In genomic region chr4:114108869-114109268, GRCh38 we compare ENCODE assay signal across 10 cellular contexts.
DNase-seq lines count a peak whose midpoint lies in the region; ATAC-seq and TF ChIP-seq lines count a peak whose summit lies in the region.
"Had no signal": no experiment of that assay in that cellular context is flagged by ENCODE, and none has a peak within 500 bp of the region (broad histone marks: within the 10 kb centered on the region; RNA-seq: fewer than 3 reads in every experiment).

No MANE protein-coding gene starts in this region.

- H3K4me1 ChIP-seq in HCT116 (ENCODE audit: control insufficient read depth in 1 of 2, insufficient read depth in 2 of 2, low read length in 2 of 2) (peaks cover 0 to 6% of the 10 kb centered on the region in 2 experiments; a peak in 2 of 4 replicates), OCI-LY3 (ENCODE audit: low read length) (peaks cover 15% of the 10 kb centered on the region), tibial artery (no peaks in the 10 kb centered on the region)
- H3K4me1 ChIP-seq: psoas muscle had no signal

- H3K9me3 ChIP-seq in HCT116 (ENCODE audit: control insufficient read depth in 1 of 2, insufficient read depth in 1 of 2, low read depth in 1 of 2, low read length in 2 of 2) (no peaks in the 10 kb centered on the region), OCI-LY3 (ENCODE audit: insufficient read depth, low read length) (no peaks in the 10 kb centered on the region), tibial artery (no peaks in the 10 kb centered on the region)
- H3K9me3 ChIP-seq: psoas muscle had no signal

- TF ChIP-seq CTCF in HCT116 (IDR thresholded peaks at IDR 0.05 in 2 of 3, conservative IDR thresholded peaks at IDR 0.05 in 1 of 3; ENCODE audit: borderline replicate concordance in 1 of 3, insufficient read depth in 1 of 3, low read depth in 2 of 3, low read length in 2 of 3) (peak in 1 of 3 experiments; percentile 15; a peak in 1 of 6 replicates), OCI-LY3 (IDR thresholded peaks at IDR 0.05; ENCODE audit: low read depth, low read length) (no peak), tibial artery (IDR thresholded peaks at IDR 0.05) (no peak), GM10248 (IDR thresholded peaks at IDR 0.05; ENCODE audit: control extremely low read depth, extremely low read depth, low read depth, missing control alignments) (no peak)

- RAD21 ChIA-PET in HCT116 (lab: Charles Lee; ENCODE audit: low non-redundant PET in 1 of 2, low total read pairs in 2 of 2, uncharacterized antibody in 2 of 2, unreplicated experiment in 2 of 2), result no interaction called here

- peak overlapping the region; percentile 77 for H2AFZ ChIP-seq in HCT116 (ENCODE audit: low read depth, low read length, poor library complexity, severe bottlenecking)
- H2AFZ ChIP-seq in OCI-LY3 (ENCODE audit: low read depth, low read length), result no peak overlapping the region

- H3K79me2 ChIP-seq in HCT116 (ENCODE audit: insufficient read depth, low read length) (no peaks in the 10 kb centered on the region), OCI-LY3 (ENCODE audit: low read length) (no peaks in the 10 kb centered on the region)

- peak; percentile 15 for DNase-seq in Ammon's horn (ENCODE audit: low spot score)
- peak; percentile 22 for DNase-seq in HCT116 (ENCODE audit: low read depth, low spot score)
- peak; percentile 27 for DNase-seq in fibroblast of peridontal ligament (ENCODE audit: extremely low read depth)
- DNase-seq in tibial artery, result no peak
- DNase-seq in NCI-H1048 (lab: John Stamatoyannopoulos, UW), result no peak
- DNase-seq in GM10248 (ENCODE audit: extremely low spot score), result no peak
- DNase-seq: activated CD8-positive, alpha-beta memory T cell treated with anti-CD3 and anti-CD28 coated beads, Interleukin-2, amount 50 U/mL, for 4 hours; psoas muscle had no signal

- CTCF ChIA-PET in HCT116 (lab: Charles Lee), result no interaction called here
- CTCF ChIA-PET in GM10248 (lab: Yijun Ruan, JAX), result no interaction called here

- POLR2A ChIA-PET in HCT116 (lab: Charles Lee) (no interaction called here), GM10248 (lab: Yijun Ruan, JAX) (no interaction called here)

- ATAC-seq in HCT116, result peak; percentile 92
- ATAC-seq in GM21786 (IDR thresholded peaks at IDR 0.05; ENCODE audit: unreplicated experiment), result no peak
- ATAC-seq: psoas muscle had no signal

- TF ChIP-seq POLR2A in HCT116 (IDR thresholded peaks at IDR 0.05; ENCODE audit: borderline replicate concordance, extremely low read depth, insufficient read depth, insufficient read length), result no peak

- H3K27ac ChIP-seq in HCT116 (ENCODE audit: low read depth, low read length) (no peak overlapping the region), OCI-LY3 (ENCODE audit: low read length) (no peak overlapping the region), tibial artery (no peak overlapping the region)
- H3K27ac ChIP-seq: psoas muscle had no signal

- H3K36me3 ChIP-seq in HCT116 (ENCODE audit: control insufficient read depth in 1 of 2, insufficient read depth in 2 of 2, low read length in 2 of 2), result no peaks in the 10 kb centered on the region
- no peaks in the 10 kb centered on the region for H3K36me3 ChIP-seq in OCI-LY3 (replicated peaks; ENCODE audit: low read depth, low read length)
- no peaks in the 10 kb centered on the region for H3K36me3 ChIP-seq in tibial artery

- H3K4me3 ChIP-seq in HCT116 (replicated peaks in 1 of 2; ENCODE audit: low read depth in 1 of 2, low read length in 2 of 2), result no peak overlapping the region
- 0 out of 2 replicates have a peak overlapping the region, but pooled peaks have one; percentile 20 for H3K4me3 ChIP-seq in OCI-LY3 (ENCODE audit: low read length)
- H3K4me3 ChIP-seq in tibial artery, result no peak overlapping the region
- H3K4me3 ChIP-seq: psoas muscle had no signal

- intact Hi-C loops in HCT116 (cut with micrococcal nuclease), result no loop called here
- intact Hi-C loops in tibial artery (cut with DNase I; ENCODE audit: low total_unique reads), result no loop called here

- H3K27me3 ChIP-seq in HCT116 (ENCODE audit: insufficient read depth, low read length), result no peaks in the 10 kb centered on the region
- H3K27me3 ChIP-seq in OCI-LY3 (ENCODE audit: low read depth, low read length), result no peaks in the 10 kb centered on the region
- no peaks in the 10 kb centered on the region for H3K27me3 ChIP-seq in tibial artery

- peak; percentile 8; the same call in 1 of the 2 replicates for TF ChIP-seq RAD21 in HCT116 (IDR thresholded peaks at IDR 0.05; ENCODE audit: low read depth)

- H3K4me2 ChIP-seq in HCT116 (ENCODE audit: low read length), result no peak overlapping the region
- H3K4me2 ChIP-seq in OCI-LY3 (ENCODE audit: low read length), result peak overlapping the region; percentile 53

- H3K9ac ChIP-seq in HCT116 (ENCODE audit: low read length), result no peak overlapping the region
- H3K9ac ChIP-seq in OCI-LY3 (ENCODE audit: low read length), result no peak overlapping the region

- no peaks in the 10 kb centered on the region for H3K9me2 ChIP-seq in HCT116 (ENCODE audit: insufficient read depth)

- no peaks in the 10 kb centered on the region for H4K20me1 ChIP-seq in HCT116 (ENCODE audit: insufficient read depth)
- H4K20me1 ChIP-seq in OCI-LY3 (ENCODE audit: insufficient read depth, low read length), result no peaks in the 10 kb centered on the region

- BruUV-seq in HCT116 (replicated peaks; lab: Mats Ljungman, UMichigan), result no TSS peak

TF ChIP-seq in HCT116, 20 proteins besides CTCF, POLR2A, EP300 and RAD21:
- TF ChIP-seq JUND (IDR thresholded peaks at IDR 0.05), result no peak
- 0 out of 2 replicates have a peak, but pooled peaks have one; percentile 5 for TF ChIP-seq FOSL1 (IDR thresholded peaks at IDR 0.05; ENCODE audit: low read depth)
- no peak for TF ChIP-seq CBX3 (IDR thresholded peaks at IDR 0.05; ENCODE audit: low read depth)
- no peak for TF ChIP-seq POLR2AphosphoS5 (IDR thresholded peaks at IDR 0.05; ENCODE audit: low read depth, low read length)
- TF ChIP-seq EZH2phosphoT487 (IDR thresholded peaks at IDR 0.05; ENCODE audit: borderline replicate concordance), result no peak
- no peak for TF ChIP-seq ZFX (IDR thresholded peaks at IDR 0.05)
- no peak for TF ChIP-seq SRF (IDR thresholded peaks at IDR 0.05; ENCODE audit: low read depth)
- no peak for TF ChIP-seq CEBPB (IDR thresholded peaks at IDR 0.05; ENCODE audit: low read depth)

Comparison
In these comparisons a context has a peak if more than half of its experiments do, and no peak if none do; other contexts are left out.
1. DNase-seq: peak in Ammon's horn (single experiment), HCT116 (single experiment) and fibroblast of peridontal ligament (single experiment); none in tibial artery (0 of 2), NCI-H1048 (single experiment) and GM10248 (single experiment).